8 cellular contexts compared by ENCODE assay signal in the genomic region with DNA sequence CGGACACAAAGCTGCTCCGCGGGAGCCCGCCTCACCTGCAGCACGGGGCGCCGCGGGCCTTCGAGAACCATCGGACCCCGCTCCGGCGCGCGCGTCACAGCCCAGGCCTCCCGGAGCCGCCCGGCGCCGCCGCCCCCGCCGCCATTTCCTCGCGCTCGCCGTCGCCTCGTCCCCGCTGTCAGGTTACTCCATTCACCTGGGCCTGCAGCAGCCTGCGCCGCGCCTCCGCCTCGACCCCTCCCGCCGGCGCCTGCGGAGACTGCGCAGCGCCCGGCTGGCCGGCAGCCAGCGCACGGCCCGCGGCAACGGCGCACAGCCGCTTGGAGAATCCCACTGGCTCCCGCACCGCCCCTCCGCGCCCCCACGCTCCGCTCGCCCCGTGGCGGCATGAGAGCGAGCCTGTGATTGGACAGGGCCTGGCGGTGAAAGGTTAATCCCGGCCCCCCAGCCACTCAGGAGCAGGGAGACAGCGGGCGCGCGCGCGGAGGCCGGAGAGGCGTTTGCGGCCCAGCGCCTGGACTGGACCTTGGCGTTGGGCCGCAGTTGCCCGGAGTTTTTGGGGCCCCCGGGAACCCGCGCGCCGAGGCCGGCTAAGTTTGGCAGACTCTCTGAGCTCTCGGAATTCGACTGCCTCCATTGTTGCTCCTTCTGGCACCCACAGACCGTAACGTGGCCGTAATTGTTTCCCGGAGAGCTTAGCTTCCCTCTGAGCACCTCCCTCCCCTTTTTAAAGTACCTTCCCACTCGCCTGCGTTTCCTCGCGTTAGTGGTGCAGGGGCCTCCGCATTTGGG. TPM values are rescaled to one million over a fixed set of nuclear protein-coding genes. Genes with fewer than 3 reads are reported as not detected.
DNase-seq lines count a peak whose midpoint lies in the region; ATAC-seq and TF ChIP-seq lines count a peak whose summit lies in the region.

Gene DICER1 (minus strand): TSS at position 335 of the 792 bp plus-strand sequence. CDS start 24,071 bp downstream, outside the sequence.

- peaks cover 17 to 55% (median 38%) of the 10 kb centered on the region in 4 donors for H3K4me1 Mint-ChIP-seq in CD4-positive, CD25-positive, alpha-beta regulatory T cell
- peaks cover 34% of the 10 kb centered on the region for H3K4me1 Mint-ChIP-seq in activated CD4-positive, alpha-beta memory T cell treated with anti-CD3 and anti-CD28 coated beads, Interleukin-2, amount 10 ng/mL, durations not matched to agents 7 days and 5 days

- peaks cover 34% of the 10 kb centered on the region for H3K4me1 ChIP-seq in CD4-positive, CD25-positive, alpha-beta regulatory T cell (ENCODE audit: control insufficient read depth, insufficient read depth, low read length, poor library complexity, severe bottlenecking)

- H3K9me3 Mint-ChIP-seq in CD4-positive, CD25-positive, alpha-beta regulatory T cell = no peaks in the 10 kb centered on the region
- no peaks in the 10 kb centered on the region for H3K9me3 Mint-ChIP-seq in activated CD4-positive, alpha-beta memory T cell treated with anti-CD3 and anti-CD28 coated beads, Interleukin-2, amount 10 ng/mL, durations not matched to agents 7 days and 5 days

- no peaks in the 10 kb centered on the region for H3K36me3 Mint-ChIP-seq in CD4-positive, CD25-positive, alpha-beta regulatory T cell
- peaks cover 13% of the 10 kb centered on the region for H3K36me3 Mint-ChIP-seq in activated CD4-positive, alpha-beta memory T cell treated with anti-CD3 and anti-CD28 coated beads, Interleukin-2, amount 10 ng/mL, durations not matched to agents 7 days and 5 days (ENCODE audit: low read depth)

- no peaks in the 10 kb centered on the region for H3K27me3 ChIP-seq in CD4-positive, CD25-positive, alpha-beta regulatory T cell (ENCODE audit: control insufficient read depth, insufficient read depth, low read length)
- no peaks in the 10 kb centered on the region for H3K27me3 ChIP-seq in dorsolateral prefrontal cortex

- peak; percentile 88 to 92 (median 92) for DNase-seq in CD4-positive, CD25-positive, alpha-beta regulatory T cell
- DNase-seq in HK-2 (ENCODE audit: unreplicated experiment) (peak; percentile 98), NCI-H82 treated with DMSO at 0.1 percent for 48 hours (lab: John Stamatoyannopoulos, UW; ENCODE audit: unreplicated experiment) (peak; percentile 63), dorsolateral prefrontal cortex (peak; percentile 96 to 99 (median 98)), lower leg skin (ENCODE audit: low spot score in 2 of 2) (peak; percentile 94 to 99)
- peak; percentile 94 for DNase-seq in activated CD4-positive, alpha-beta memory T cell treated with anti-CD3 and anti-CD28 coated beads, Interleukin-2, amount 10 ng/mL, durations not matched to agents 7 days and 5 days
- DNase-seq in stimulated activated CD4-positive, alpha-beta T cell treated with anti-CD3 and anti-CD28 coated beads, Interleukin-4, amount 100 ng/mL, for 48 hours (ENCODE audit: low read depth in 2 of 2) = peak; percentile 91 to 96

- POLR2A ChIA-PET in activated CD4-positive, alpha-beta memory T cell treated with anti-CD3 and anti-CD28 coated beads, Interleukin-2, amount 10 ng/mL, durations not matched to agents 7 days and 5 days (lab: Charles Lee) = interaction anchor here (0.9 to 1.7 kb wide), 7 partner anchors 9 to 377 kb away, joined by 3 to 5 read pairs (median 4); partner anchors contain the start of gene CLMN

- no peaks in the 10 kb centered on the region for H3K9me3 ChIP-seq in CD4-positive, CD25-positive, alpha-beta regulatory T cell (ENCODE audit: control insufficient read depth in 2 of 2, low read length in 2 of 2)

- no peak for TF ChIP-seq POLR2A in lower leg skin (IDR thresholded peaks at IDR 0.05)

- TF ChIP-seq CTCF in dorsolateral prefrontal cortex (IDR thresholded peaks at IDR 0.05 in 54 of 56, conservative IDR thresholded peaks at IDR 0.05 in 2 of 56; ENCODE audit: low read depth in 1 of 56, partially characterized antibody in 56 of 56) (peak in 23 of 56 donors; percentile 1 to 51 (median 18)), lower leg skin (IDR thresholded peaks at IDR 0.05) (peak in 1 of 3 donors; percentile 12)

- intact Hi-C loops in dorsolateral prefrontal cortex (cut with DNase I) (loop anchor here (2.0 to 5.0 kb wide), 3 partner anchors 35 to 59 kb away; no protein-coding TSS in a partner anchor), lower leg skin (cut with DNase I; ENCODE audit: low total_unique reads) (no loop called here)

- peak within 1 kb of the TSS; percentile 96 to 99 (median 97) for H3K4me3 Mint-ChIP-seq in CD4-positive, CD25-positive, alpha-beta regulatory T cell
- H3K4me3 Mint-ChIP-seq in activated CD4-positive, alpha-beta memory T cell treated with anti-CD3 and anti-CD28 coated beads, Interleukin-2, amount 10 ng/mL, durations not matched to agents 7 days and 5 days = peak within 1 kb of the TSS; percentile 95

- peak within 1 kb of the TSS; percentile 93 for H3K4me3 ChIP-seq in CD4-positive, CD25-positive, alpha-beta regulatory T cell (ENCODE audit: low read depth, low read length)
- H3K4me3 ChIP-seq in dorsolateral prefrontal cortex (peak within 1 kb of the TSS; percentile 63 to 95 (median 88)), lower leg skin (ENCODE audit: low read depth, poor library complexity, severe bottlenecking) (peak within 1 kb of the TSS; percentile 80)

- H3K27me3 Mint-ChIP-seq in CD4-positive, CD25-positive, alpha-beta regulatory T cell = peaks cover 6% of the 10 kb centered on the region
- no peaks in the 10 kb centered on the region for H3K27me3 Mint-ChIP-seq in activated CD4-positive, alpha-beta memory T cell treated with anti-CD3 and anti-CD28 coated beads, Interleukin-2, amount 10 ng/mL, durations not matched to agents 7 days and 5 days

- ATAC-seq in CD4-positive, CD25-positive, alpha-beta regulatory T cell (ENCODE audit: low read depth in 2 of 2) = peak; percentile 82 to 84
- ATAC-seq in GM19452 (IDR thresholded peaks at IDR 0.05; ENCODE audit: unreplicated experiment) = peak; percentile 68

- H3K27ac ChIP-seq in CD4-positive, CD25-positive, alpha-beta regulatory T cell (ENCODE audit: insufficient read depth, low read length, poor library complexity, severe bottlenecking) = peak within 1 kb of the TSS; percentile 87
- peak within 1 kb of the TSS; percentile 81 to 99 (median 95) for H3K27ac ChIP-seq in dorsolateral prefrontal cortex

- H3K36me3 ChIP-seq in CD4-positive, CD25-positive, alpha-beta regulatory T cell (ENCODE audit: control insufficient read depth, insufficient read depth, low read length) = no peaks in the 10 kb centered on the region

- 0% methylated on average over 44 to 50 of the region's 93 CpGs for WGBS in lower leg skin, 2 donors

- H3K27ac Mint-ChIP-seq in CD4-positive, CD25-positive, alpha-beta regulatory T cell = peak within 1 kb of the TSS; percentile 95 to 99 (median 99)
- H3K27ac Mint-ChIP-seq in activated CD4-positive, alpha-beta memory T cell treated with anti-CD3 and anti-CD28 coated beads, Interleukin-2, amount 10 ng/mL, durations not matched to agents 7 days and 5 days = peak within 1 kb of the TSS; percentile 96

- CTCF ChIA-PET in activated CD4-positive, alpha-beta memory T cell treated with anti-CD3 and anti-CD28 coated beads, Interleukin-2, amount 10 ng/mL, durations not matched to agents 7 days and 5 days (lab: Charles Lee) = no interaction called here

RNA-seq across cellular contexts. Expression of gene DICER1, which starts in this region (rescaled TPM):
- total RNA-seq in CD4-positive, CD25-positive, alpha-beta regulatory T cell = 52.0 TPM
- 10 to 100 TPM; 12.4 to 15.7 (median 12.9) TPM for polyA plus RNA-seq in CD4-positive, CD25-positive, alpha-beta regulatory T cell
- total RNA-seq in activated CD4-positive, alpha-beta memory T cell treated with anti-CD3 and anti-CD28 coated beads, Interleukin-2, amount 10 ng/mL, durations not matched to agents 7 days and 5 days = 10 to 100 TPM; 46.9 to 52.8 TPM
- total RNA-seq in dorsolateral prefrontal cortex (100 to 1,000 TPM in 25 of 120 experiments, 10 to 100 TPM in 95; 58.4 to 196 (median 82.9) TPM), lower leg skin (10 to 100 TPM; 32.8 to 70.4 (median 45.0) TPM)

Comparison
In these comparisons a context has a peak if more than half of its experiments do, and no peak if none do; other contexts are left out.
1. Peak in every context shown above with its lines: DNase-seq, ATAC-seq, H3K4me3 ChIP-seq and H3K27ac ChIP-seq.